Comparison of ENCODE assay signal across 11 cellular contexts in the genomic region with DNA sequence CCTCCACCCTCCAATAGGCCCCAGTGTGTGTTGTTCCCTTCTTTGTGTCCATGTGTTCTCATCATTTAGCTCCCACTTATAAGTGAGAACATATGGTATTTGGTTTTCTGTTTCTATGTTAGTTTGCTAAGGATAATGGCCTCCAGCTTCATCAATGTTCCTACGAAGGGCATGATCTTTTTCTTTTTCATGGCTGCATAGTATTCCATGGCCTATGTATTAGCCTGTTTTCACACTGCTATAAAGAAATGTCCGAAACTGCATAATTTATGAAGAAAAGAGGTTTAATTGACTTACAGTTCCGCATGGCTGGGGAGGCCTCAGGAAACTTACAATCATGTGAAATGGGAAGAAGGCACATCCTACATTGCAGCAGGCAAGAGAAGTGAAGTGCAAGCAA. TPM values are rescaled to one million over a fixed set of nuclear protein-coding genes. Genes with fewer than 3 reads are reported as not detected.
"Had no signal": no experiment of that assay in that cellular context is flagged by ENCODE, and none has a peak within 500 bp of the region (broad histone marks: within the 10 kb centered on the region; RNA-seq: fewer than 3 reads in every experiment).

No MANE protein-coding gene starts in this region.

RNA-seq across cellular contexts. Expression of gene NEUROD1, which starts 22.2 kb away (rescaled TPM):
- total RNA-seq: subcutaneous adipose tissue, suprapubic skin, thoracic aorta, thyroid gland, tibial nerve, upper lobe of left lung, upper lobe of right lung, ureter, urinary bladder, uterus, vagina had no signal
- polyA plus RNA-seq: urinary bladder had no signal

RNA-seq across cellular contexts. Expression of gene CERKL, which starts 45.6 kb away (rescaled TPM):
- total RNA-seq: subcutaneous adipose tissue, suprapubic skin, thoracic aorta, thyroid gland, tibial nerve, urinary bladder, vagina had no signal
- polyA plus RNA-seq: urinary bladder had no signal
